Comparison of ENCODE assay signal across 8 cellular contexts in the genomic region with DNA sequence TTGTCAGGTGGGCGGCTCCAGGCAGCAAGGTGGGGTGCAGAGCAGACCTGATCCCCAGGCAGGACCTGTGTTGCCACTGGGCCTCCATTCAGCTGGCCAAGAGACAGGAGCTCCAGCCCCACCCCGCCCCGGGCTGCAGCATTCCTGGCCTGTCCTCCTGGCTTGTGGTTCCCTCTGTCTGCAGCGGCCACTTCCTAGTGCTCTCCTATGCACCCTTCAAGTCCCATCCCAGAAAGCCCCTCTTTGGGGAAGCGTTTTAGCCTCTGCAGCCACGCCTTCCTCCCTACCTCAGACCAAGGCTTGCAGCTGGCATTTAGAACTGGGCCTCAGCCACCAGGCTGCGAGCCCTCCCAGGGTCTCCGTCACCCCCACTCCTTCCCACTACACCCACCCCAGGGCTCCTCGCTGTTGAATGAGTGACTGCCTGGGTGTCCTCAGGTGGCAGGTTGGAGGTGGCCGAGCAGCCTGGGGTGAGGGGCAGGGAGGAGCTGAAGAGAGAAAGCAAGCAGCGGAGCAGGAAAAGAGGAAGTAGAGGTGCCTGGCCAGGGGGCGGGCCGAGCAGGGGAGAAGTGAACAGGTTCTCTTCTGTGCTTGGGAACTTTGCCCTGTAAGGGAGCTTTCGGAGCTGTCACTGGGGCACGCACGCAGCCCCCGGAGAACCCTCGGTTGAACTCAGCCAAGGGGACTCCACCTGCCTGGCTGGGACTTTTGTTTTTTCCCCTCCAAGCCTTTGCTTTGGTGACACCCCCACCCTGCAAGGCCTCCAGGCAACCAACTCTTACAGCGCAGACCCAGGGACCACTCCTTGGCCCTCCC. TPM values are rescaled to one million over a fixed set of nuclear protein-coding genes. Genes with fewer than 3 reads are reported as not detected.
DNase-seq lines count a peak whose midpoint lies in the region; ATAC-seq and TF ChIP-seq lines count a peak whose summit lies in the region.

No MANE protein-coding gene starts in this region.

- TF ChIP-seq POLR2A in gastroesophageal sphincter (IDR thresholded peaks at IDR 0.05) = no peak
- TF ChIP-seq POLR2A in ovary (IDR thresholded peaks at IDR 0.05) = no peak

- H3K4me1 ChIP-seq in gastroesophageal sphincter (peaks cover 0 to 36% (median 18%) of the 10 kb centered on the region in 3 donors), ovary (ENCODE audit: insufficient read depth) (peaks cover 22% of the 10 kb centered on the region), BE2C (peaks cover 7% of the 10 kb centered on the region; the same call in 1 of the 2 replicates)

- ATAC-seq in GM19328 (IDR thresholded peaks at IDR 0.05; ENCODE audit: unreplicated experiment) (peak; percentile 20), HG03460 (IDR thresholded peaks at IDR 0.05; ENCODE audit: unreplicated experiment) (peak; percentile 27), WTC11 (peak; percentile 4), gastroesophageal sphincter (peak; percentile 8)

- H3K27me3 Mint-ChIP-seq in WTC11 (ENCODE audit: low read depth) = peaks cover 6% of the 10 kb centered on the region; the same call in 1 of the 2 replicates

- 56% methylated on average over 12 of the region's 19 CpGs; no CpG with 5 or more reads in 1 of the 2 donors for WGBS in gastroesophageal sphincter (ENCODE audit: low coverage in 1 of 2), 2 donors
- WGBS in ovary, 3 donors = 78 to 81% (median 80%) methylated on average over 19 of the region's 19 CpGs

- peak overlapping the region; percentile 78 to 91 for H3K4me3 ChIP-seq in gastroesophageal sphincter
- H3K4me3 ChIP-seq in ovary = peak overlapping the region; percentile 92
- no peak overlapping the region for H3K4me3 ChIP-seq in BE2C (ENCODE audit: low read depth, low read length)

- H3K36me3 Mint-ChIP-seq in WTC11 = peaks cover 15% of the 10 kb centered on the region

- peaks cover 37% of the 10 kb centered on the region for H3K4me1 Mint-ChIP-seq in WTC11

- POLR2A ChIA-PET in WTC11 (lab: Charles Lee) = interaction anchor here (0.8 to 1.5 kb wide), 2 partner anchors 18 to 114 kb away, joined by 3 read pairs; no protein-coding TSS in a partner anchor

- no peak for TF ChIP-seq EP300 in gastroesophageal sphincter (IDR thresholded peaks at IDR 0.05)
- no peak for TF ChIP-seq EP300 in ovary (IDR thresholded peaks at IDR 0.05)

- CTCF ChIA-PET in WTC11 (lab: Charles Lee) = interaction anchor here (0.6 to 1.0 kb wide), 5 partner anchors 38 to 167 kb away, joined by 3 to 5 read pairs (median 3); no protein-coding TSS in a partner anchor

- no peak for TF ChIP-seq CTCF in WTC11 (IDR thresholded peaks at IDR 0.05)
- TF ChIP-seq CTCF in gastroesophageal sphincter (IDR thresholded peaks at IDR 0.05) = peak in 1 of 4 experiments; percentile 37
- no peak for TF ChIP-seq CTCF in ovary (IDR thresholded peaks at IDR 0.05)
- no peak for TF ChIP-seq CTCF in BE2C (IDR thresholded peaks at IDR 0.05; ENCODE audit: low read depth, low read length)

- peak; percentile 82 to 85 for DNase-seq in AML-193 (lab: John Stamatoyannopoulos, UW)
- peak; percentile 56 for DNase-seq in WTC11 (ENCODE audit: low spot score)
- DNase-seq in ovary = peak; percentile 55 to 72 (median 60)
- DNase-seq in COR-L47 (lab: John Stamatoyannopoulos, UW) = no peak
- no peak for DNase-seq in BE2C

- H3K9me3 Mint-ChIP-seq in WTC11 = no peaks in the 10 kb centered on the region

- H3K27ac Mint-ChIP-seq in WTC11 = peak overlapping the region; percentile 83

- H3K27ac ChIP-seq in gastroesophageal sphincter (peak overlapping the region; percentile 95 to 100 (median 99)), ovary (peak overlapping the region; percentile 98 to 100)

- peaks cover 16 to 25% of the 10 kb centered on the region in 2 donors for H3K36me3 ChIP-seq in gastroesophageal sphincter
- peaks cover 3% of the 10 kb centered on the region for H3K36me3 ChIP-seq in ovary
- peaks cover 24% of the 10 kb centered on the region for H3K36me3 ChIP-seq in BE2C

- peak overlapping the region; percentile 49 for H3K4me3 Mint-ChIP-seq in WTC11

- H3K9me3 ChIP-seq in gastroesophageal sphincter (no peaks in the 10 kb centered on the region), ovary (no peaks in the 10 kb centered on the region), BE2C (no peaks in the 10 kb centered on the region)

- intact Hi-C loops in ovary (cut with DNase I) = no loop called here

- H3K27me3 ChIP-seq in gastroesophageal sphincter = no peaks in the 10 kb centered on the region
- H3K27me3 ChIP-seq in ovary = no peaks in the 10 kb centered on the region
- H3K27me3 ChIP-seq in BE2C = no peaks in the 10 kb centered on the region

TF ChIP-seq in WTC11, 78 proteins besides CTCF, POLR2A, EP300 and RAD21:
- TF ChIP-seq AR (CRISPR knock-in tag; IDR thresholded peaks at IDR 0.05) (0 out of 2 replicates have a peak, but pooled peaks have one; percentile 51), TEAD1 (CRISPR knock-in tag; IDR thresholded peaks at IDR 0.05) (0 out of 2 replicates have a peak, but pooled peaks have one; percentile 41), ZNF396 (CRISPR knock-in tag; IDR thresholded peaks at IDR 0.05; ENCODE audit: borderline replicate concordance) (no peak), EMX1 (CRISPR knock-in tag; IDR thresholded peaks at IDR 0.05) (0 out of 2 replicates have a peak, but pooled peaks have one; percentile 25), OVOL2 (CRISPR knock-in tag; IDR thresholded peaks at IDR 0.05; ENCODE audit: borderline replicate concordance) (no peak), ZNF416 (CRISPR knock-in tag; IDR thresholded peaks at IDR 0.05) (peak; percentile 47; the same call in 1 of the 2 replicates), ZNF423 (CRISPR knock-in tag; IDR thresholded peaks at IDR 0.05) (peak; percentile 83), CREM (CRISPR knock-in tag; IDR thresholded peaks at IDR 0.05) (no peak), FOXJ3 (CRISPR knock-in tag; IDR thresholded peaks at IDR 0.05; ENCODE audit: borderline replicate concordance) (no peak), ZBTB21 (CRISPR knock-in tag; IDR thresholded peaks at IDR 0.05; ENCODE audit: borderline replicate concordance) (0 out of 2 replicates have a peak, but pooled peaks have one; percentile 19), NFATC4 (CRISPR knock-in tag; IDR thresholded peaks at IDR 0.05) (peak; percentile 70; the same call in 1 of the 2 replicates), ZNF671 (CRISPR knock-in tag; IDR thresholded peaks at IDR 0.05) (peak; percentile 50; the same call in 1 of the 2 replicates)
- TF ChIP-seq, protein P1, sequence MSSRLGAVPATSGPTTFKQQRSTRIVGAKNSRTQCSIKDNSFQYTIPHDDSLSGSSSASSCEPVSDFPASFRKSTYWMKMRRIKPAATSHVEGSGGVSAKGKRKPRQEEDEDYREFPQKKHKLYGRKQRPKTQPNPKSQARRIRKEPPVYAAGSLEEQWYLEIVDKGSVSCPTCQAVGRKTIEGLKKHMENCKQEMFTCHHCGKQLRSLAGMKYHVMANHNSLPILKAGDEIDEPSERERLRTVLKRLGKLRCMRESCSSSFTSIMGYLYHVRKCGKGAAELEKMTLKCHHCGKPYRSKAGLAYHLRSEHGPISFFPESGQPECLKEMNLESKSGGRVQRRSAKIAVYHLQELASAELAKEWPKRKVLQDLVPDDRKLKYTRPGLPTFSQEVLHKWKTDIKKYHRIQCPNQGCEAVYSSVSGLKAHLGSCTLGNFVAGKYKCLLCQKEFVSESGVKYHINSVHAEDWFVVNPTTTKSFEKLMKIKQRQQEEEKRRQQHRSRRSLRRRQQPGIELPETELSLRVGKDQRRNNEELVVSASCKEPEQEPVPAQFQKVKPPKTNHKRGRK (CRISPR knock-in tag; IDR thresholded peaks at IDR 0.05; ENCODE audit: borderline replicate concordance) = 0 out of 2 replicates have a peak, but pooled peaks have one; percentile 26

RNA-seq across cellular contexts. Expression of gene ACTB, which starts 2.3 kb away (rescaled TPM):
- total RNA-seq in WTC11 (2021) = 4,967 to 5,221 TPM (median 5,193 TPM) in 3 replicates
- total RNA-seq in gastroesophageal sphincter = over 10,000 TPM in 1 of 4 donors, 1,000 to 10,000 TPM in 3; 4,936 to 13,281 (median 6,781) TPM
- 1,000 to 10,000 TPM; 1,260 to 4,608 (median 3,127) TPM for total RNA-seq in ovary
- 1,000 to 10,000 TPM; 1,910 to 5,835 TPM for polyA plus RNA-seq in ovary
- polyA plus RNA-seq in BE2C (2012; ENCODE audit: insufficient read depth, insufficient read length, low read depth) = 7,387 TPM

RNA-seq across cellular contexts. Expression of gene FBXL18, which starts 19.1 kb away (rescaled TPM):
- 18.9 to 22.0 TPM (median 21.8 TPM) in 3 replicates for total RNA-seq in WTC11 (2021)
- total RNA-seq in gastroesophageal sphincter = 10 to 100 TPM in 1 of 4 donors, 1 to 10 TPM in 3; 5.8 to 11.8 (median 8.2) TPM
- 1 to 10 TPM; 2.1 to 8.8 (median 6.1) TPM for total RNA-seq in ovary
- 1 to 10 TPM; 1.3 to 1.9 TPM for polyA plus RNA-seq in ovary
- polyA plus RNA-seq in BE2C (2012; ENCODE audit: insufficient read depth, insufficient read length, low read depth) = 10.6 TPM

RNA-seq across cellular contexts. Expression of gene FSCN1, which starts 59.9 kb away (rescaled TPM):
- 459 to 481 TPM (median 480 TPM) in 3 replicates for total RNA-seq in WTC11 (2021)
- total RNA-seq in gastroesophageal sphincter = 10 to 100 TPM in 3 of 4 donors, 1 to 10 TPM in 1; 6.5 to 32.0 (median 26.3) TPM
- 100 to 1,000 TPM in 3 of 7 donors, 10 to 100 TPM in 4; 55.3 to 182 (median 96.0) TPM for total RNA-seq in ovary
- 10 to 100 TPM; 12.9 to 57.7 TPM for polyA plus RNA-seq in ovary
- 1,215 TPM for polyA plus RNA-seq in BE2C (2012; ENCODE audit: insufficient read depth, insufficient read length, low read depth)

Comparison
In these comparisons a context has a peak if more than half of its experiments do, and no peak if none do; other contexts are left out.
1. DNase-seq: peak in AML-193 (2 of 2), WTC11 (single experiment) and ovary (5 of 5); none in COR-L47 (single experiment) and BE2C (single experiment).
2. Peak in every context shown above with its lines, with median percentiles within 50 percentile points of each other: ATAC-seq.